8 cellular contexts compared by ENCODE assay signal in the genomic region with DNA sequence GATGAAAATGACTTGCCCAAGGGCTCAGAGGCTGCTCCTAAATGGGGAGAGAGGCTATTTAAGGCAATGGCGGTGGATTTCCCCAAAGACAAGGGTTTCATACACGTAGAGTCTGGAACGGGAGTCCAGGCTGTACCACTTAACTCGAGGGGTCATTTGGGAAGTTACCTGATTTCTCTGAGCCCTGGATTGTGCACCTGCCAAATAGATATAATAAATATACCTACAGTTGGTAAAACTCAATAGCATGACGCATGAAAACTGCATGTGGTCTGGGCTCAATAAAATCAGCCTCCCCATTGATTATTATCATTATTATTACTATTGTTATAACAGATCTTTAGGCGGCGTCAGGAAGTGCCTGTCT. TPM values are rescaled to one million over a fixed set of nuclear protein-coding genes. Genes with fewer than 3 reads are reported as not detected.
A peak's percentile ranks its signal among the peaks of the same experiment; 100 is the strongest.
DNase-seq lines count a peak whose midpoint lies in the region; ATAC-seq, FAIRE-seq and TF ChIP-seq lines count a peak whose summit lies in the region.

No MANE protein-coding gene starts in this region.

- POLR2A ChIA-PET in RWPE1 (lab: Yijun Ruan, JAX; ENCODE audit: low non-redundant PET), result interaction anchor here (0.5 kb wide), 1 partner anchor 11 kb away, joined by 3 read pairs; no protein-coding TSS in a partner anchor

- no peaks in the 10 kb centered on the region for H4K20me1 ChIP-seq in DOHH2 (ENCODE audit: control insufficient read depth, insufficient read depth, low read depth, low read length)

- ATAC-seq in pancreas (no peak), HG03432 (IDR thresholded peaks at IDR 0.05; ENCODE audit: unreplicated experiment) (no peak)

- TF ChIP-seq CTCF in DOHH2 (IDR thresholded peaks at IDR 0.05; ENCODE audit: low read depth, low read length, poor library complexity, severe bottlenecking) (no peak), RWPE1 (conservative IDR thresholded peaks at IDR 0.05; ENCODE audit: low read depth) (no peak), epithelial cell of esophagus (IDR thresholded peaks at IDR 0.05; ENCODE audit: insufficient read depth, low read depth, low read length, missing control alignments) (no peak), pancreas (IDR thresholded peaks at IDR 0.05) (no peak)

- DNase-seq in RWPE1 (ENCODE audit: low spot score) (no peak), epithelial cell of esophagus (ENCODE audit: low read depth) (no peak), pancreas (no peak), NCI-H1105 (lab: John Stamatoyannopoulos, UW) (no peak), SW 1271 (lab: John Stamatoyannopoulos, UW) (no peak), NK-92 (lab: John Stamatoyannopoulos, UW; ENCODE audit: unreplicated experiment) (no peak)

- H3K36me3 ChIP-seq in DOHH2 (ENCODE audit: control insufficient read depth, low read length) (peaks cover 16% of the 10 kb centered on the region), pancreas (no peaks in the 10 kb centered on the region)

- CTCF ChIA-PET in RWPE1 (lab: Yijun Ruan, JAX), result no interaction called here

- peaks cover 39% of the 10 kb centered on the region for H3K4me1 ChIP-seq in DOHH2 (ENCODE audit: control insufficient read depth, low read length)
- peaks cover 0 to 5% (median 0%) of the 10 kb centered on the region in 3 donors for H3K4me1 ChIP-seq in pancreas

- WGBS in pancreas, 2 donors, result 7 to 12% methylated on average over 7 of the region's 7 CpGs

- intact Hi-C loops in pancreas (cut with DNase I), result no loop called here

- peak overlapping the region; percentile 90 for H3K4me2 ChIP-seq in DOHH2 (ENCODE audit: low read length)

- peaks cover 28% of the 10 kb centered on the region for H3K79me2 ChIP-seq in DOHH2 (ENCODE audit: control insufficient read depth, low read length)

- FAIRE-seq in pancreas (lab: Jason Lieb, UNC), result no peak

- H3K27me3 ChIP-seq in DOHH2 (ENCODE audit: control insufficient read depth, low read length), result peaks cover 28% of the 10 kb centered on the region
- H3K27me3 ChIP-seq in pancreas, result no peaks in the 10 kb centered on the region

- no peak overlapping the region for H3K27ac ChIP-seq in DOHH2 (ENCODE audit: low read depth, low read length)
- peak overlapping the region; percentile 89 for H3K27ac ChIP-seq in RWPE1
- peak overlapping the region in 1 of 4 donors; percentile 85 for H3K27ac ChIP-seq in pancreas

- H3K4me3 ChIP-seq in DOHH2 (ENCODE audit: low read length), result peak overlapping the region; percentile 95
- peak overlapping the region; percentile 86 for H3K4me3 ChIP-seq in epithelial cell of esophagus (ENCODE audit: low read length)
- H3K4me3 ChIP-seq in pancreas, result peak overlapping the region; percentile 58 to 89 (median 76)

- H3K9me2 ChIP-seq in DOHH2 (replicated peaks; ENCODE audit: control insufficient read depth, low read length), result no peaks in the 10 kb centered on the region

- H3F3A ChIP-seq in DOHH2 (ENCODE audit: control insufficient read depth, insufficient read depth), result peaks cover 15% of the 10 kb centered on the region

- no peaks in the 10 kb centered on the region for H3K9me3 ChIP-seq in DOHH2 (ENCODE audit: control insufficient read depth, insufficient read depth, low read length)
- H3K9me3 ChIP-seq in pancreas, result no peaks in the 10 kb centered on the region

RNA-seq across cellular contexts. Expression of gene ITPR1, which starts 1.3 kb away (rescaled TPM):
- total RNA-seq in pancreas, result 10 to 100 TPM in 4 of 6 donors, 1 to 10 TPM in 2; 8.0 to 19.1 (median 11.1) TPM
- 1 to 10 TPM; 4.5 to 9.3 TPM for polyA plus RNA-seq in pancreas

RNA-seq across cellular contexts. Expression of gene SUMF1, which starts 24.8 kb away (rescaled TPM):
- 10 to 100 TPM; 10.3 to 25.8 (median 12.6) TPM for total RNA-seq in pancreas
- 10 to 100 TPM in 1 of 2 donors, 1 to 10 TPM in 1; 7.1 to 15.5 TPM for polyA plus RNA-seq in pancreas
